ENCODE assay signal across 12 cellular contexts in genomic region chr1:15151871-15152270, GRCh38. TPM values are rescaled to one million over a fixed set of nuclear protein-coding genes. Genes with fewer than 3 reads are reported as not detected.
DNase-seq lines count a peak whose midpoint lies in the region; TF ChIP-seq lines count a peak whose summit lies in the region.
"Had no signal": no experiment of that assay in that cellular context is flagged by ENCODE, and none has a peak within 500 bp of the region (broad histone marks: within the 10 kb centered on the region; RNA-seq: fewer than 3 reads in every experiment).

No MANE protein-coding gene starts in this region.

- no peak overlapping the region for H3K4me3 Mint-ChIP-seq in activated T-cell treated with anti-CD3 and anti-CD28 coated beads, Interleukin-2, amount 50 U/mL, for 24 hours

- no peak overlapping the region for H3K27ac Mint-ChIP-seq in activated T-cell treated with anti-CD3 and anti-CD28 coated beads, Interleukin-2, amount 50 U/mL, for 24 hours
- H3K27ac Mint-ChIP-seq: activated naive CD4-positive, alpha-beta T cell treated with anti-CD3 and anti-CD28 coated beads, Interleukin-2, amount 10 ng/mL, durations not matched to agents 7 days and 5 days had no signal

- peak overlapping the region in 14 of 59 donors; percentile 61 to 91 (median 83) for H3K27ac ChIP-seq in dorsolateral prefrontal cortex
- H3K27ac ChIP-seq in mesodermal cell (ENCODE audit: low read depth, low read length, severe bottlenecking) = peak overlapping the region; percentile 93
- H3K27ac ChIP-seq in urinary bladder (ENCODE audit: low read depth) = peak overlapping the region; percentile 13

- peaks cover 74% of the 10 kb centered on the region for H3K27me3 Mint-ChIP-seq in activated T-cell treated with anti-CD3 and anti-CD28 coated beads, Interleukin-2, amount 50 U/mL, for 24 hours

- no peaks in the 10 kb centered on the region for H3K36me3 ChIP-seq in mesodermal cell (ENCODE audit: control insufficient read depth, insufficient read depth, low read length)
- H3K36me3 ChIP-seq in urinary bladder (ENCODE audit: insufficient read depth) = no peaks in the 10 kb centered on the region
- H3K36me3 ChIP-seq in MG63 = no peaks in the 10 kb centered on the region

- peaks cover 25% of the 10 kb centered on the region for H3K4me1 Mint-ChIP-seq in activated T-cell treated with anti-CD3 and anti-CD28 coated beads, Interleukin-2, amount 50 U/mL, for 24 hours (ENCODE audit: low read depth)

- DNase-seq in NCI-H82 (lab: John Stamatoyannopoulos, UW) = peak; percentile 69
- DNase-seq in NCI-H82 treated with DMSO at 0.1 percent for 48 hours (lab: John Stamatoyannopoulos, UW; ENCODE audit: unreplicated experiment) = no peak
- no peak for DNase-seq in dorsolateral prefrontal cortex
- no peak for DNase-seq in NCI-H2196 (lab: John Stamatoyannopoulos, UW; ENCODE audit: unreplicated experiment)
- no peak for DNase-seq in activated T-cell treated with anti-CD3 and anti-CD28 coated beads, Interleukin-2, amount 50 U/mL, for 24 hours
- DNase-seq in MG63 = no peak
- DNase-seq: activated CD4-positive, CD25-positive, alpha-beta regulatory T cell treated with anti-CD3 and anti-CD28 coated beads, Interleukin-2, amount 50 U/mL, for 72 hours; DND-41; KG1 had no signal

- H3K4me3 ChIP-seq in dorsolateral prefrontal cortex (peak overlapping the region in 30 of 59 donors; percentile 53 to 89 (median 73)), mesodermal cell (ENCODE audit: extremely low read depth, insufficient read depth, low read length, poor library complexity, severe bottlenecking) (peak overlapping the region; percentile 60), urinary bladder (ENCODE audit: low read depth, low read length) (peak overlapping the region; percentile 62), MG63 (no peak overlapping the region)

- H3K9me3 ChIP-seq in mesodermal cell (ENCODE audit: control insufficient read depth, low read length) (peaks cover 8% of the 10 kb centered on the region), MG63 (no peaks in the 10 kb centered on the region)

- H3K4me1 ChIP-seq in mesodermal cell (ENCODE audit: control insufficient read depth, insufficient read depth, low read length, poor library complexity, severe bottlenecking) = peaks cover 16% of the 10 kb centered on the region
- no peaks in the 10 kb centered on the region for H3K4me1 ChIP-seq in urinary bladder (ENCODE audit: insufficient read depth)

- no peaks in the 10 kb centered on the region for H3K9me3 Mint-ChIP-seq in activated T-cell treated with anti-CD3 and anti-CD28 coated beads, Interleukin-2, amount 50 U/mL, for 24 hours
- H3K9me3 Mint-ChIP-seq: activated naive CD4-positive, alpha-beta T cell treated with anti-CD3 and anti-CD28 coated beads, Interleukin-2, amount 10 ng/mL, durations not matched to agents 7 days and 5 days had no signal

- no CpG with 5 or more reads among the region's 3 CpGs for WGBS in mesodermal cell (ENCODE audit: insufficient coverage in 2 of 2), 2 experiments
- 51% methylated on average over 3 of the region's 3 CpGs for WGBS in urinary bladder

- H3K27me3 ChIP-seq in dorsolateral prefrontal cortex (peaks cover 0 to 4% (median 0%) of the 10 kb centered on the region in 45 donors), MG63 (peaks cover 3% of the 10 kb centered on the region)

- intact Hi-C loops in dorsolateral prefrontal cortex (cut with DNase I) = loop anchor here (1.0 to 10.0 kb wide), 5 partner anchors 105 to 283 kb away; partner anchors contain the start of gene CTRC (in 1 of the 2)

- TF ChIP-seq CTCF in dorsolateral prefrontal cortex (IDR thresholded peaks at IDR 0.05 in 54 of 56, conservative IDR thresholded peaks at IDR 0.05 in 2 of 56; ENCODE audit: low read depth in 1 of 56, partially characterized antibody in 56 of 56) = no peak

- no peaks in the 10 kb centered on the region for H3K36me3 Mint-ChIP-seq in activated T-cell treated with anti-CD3 and anti-CD28 coated beads, Interleukin-2, amount 50 U/mL, for 24 hours (ENCODE audit: low read depth)
- H3K36me3 Mint-ChIP-seq: activated naive CD4-positive, alpha-beta T cell treated with anti-CD3 and anti-CD28 coated beads, Interleukin-2, amount 10 ng/mL, durations not matched to agents 7 days and 5 days had no signal

RNA-seq across cellular contexts. Expression of gene TMEM51, which starts 1.7 kb away (rescaled TPM):
- total RNA-seq in dorsolateral prefrontal cortex = 1 to 10 TPM; 1.6 to 8.6 (median 3.9) TPM
- 10.7 TPM for polyA plus RNA-seq in mesodermal cell (2013, experiment 1 of 2)
- polyA plus RNA-seq in mesodermal cell (2013, experiment 2 of 2) = 11.4 TPM
- 15.9 TPM for total RNA-seq in urinary bladder
- polyA plus RNA-seq in urinary bladder = 21.5 TPM
- total RNA-seq in MG63 (2014; rRNA removed; shearing (Covaris generic); ENCODE audit: low replicate concordance) = 2.8 and 4.9 TPM in 2 replicates
